ENCODE assay signal across 1 cellular context in the genomic region with DNA sequence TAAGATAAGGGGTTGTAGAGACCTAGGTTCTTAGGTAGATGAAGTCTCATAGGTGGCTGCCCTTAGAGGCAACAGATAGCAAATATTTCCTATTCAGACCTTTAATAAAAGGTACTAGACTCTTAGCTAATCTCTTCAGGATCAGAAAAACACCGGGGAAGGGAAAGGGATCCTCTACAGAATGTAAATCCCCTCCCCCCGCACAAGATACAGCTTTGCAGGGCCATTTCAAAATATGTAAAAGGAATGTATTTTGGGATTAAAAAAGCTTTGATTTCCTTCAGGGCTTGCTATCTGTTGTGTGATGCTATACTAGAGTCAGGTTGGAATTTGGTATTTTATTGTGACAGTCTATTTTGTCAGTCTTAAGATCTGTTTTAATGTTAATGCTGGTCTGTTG.
TF ChIP-seq lines count a peak whose summit lies in the region.

No MANE protein-coding gene starts in this region.

TF ChIP-seq in IMR-90, 13 proteins besides CTCF, POLR2A, EP300 and RAD21:
- no peak for TF ChIP-seq MAZ (IDR thresholded peaks at IDR 0.05; ENCODE audit: borderline replicate concordance, low read depth, low read length)
- TF ChIP-seq FOS (IDR thresholded peaks at IDR 0.05; ENCODE audit: low read depth, low read length) = no peak
- TF ChIP-seq CHD1 (IDR thresholded peaks at IDR 0.05; ENCODE audit: low read depth, low read length) = no peak
- no peak for TF ChIP-seq NFE2L2 (IDR thresholded peaks at IDR 0.05; ENCODE audit: low read depth, low read length)
- TF ChIP-seq CEBPB (IDR thresholded peaks at IDR 0.05; ENCODE audit: low read depth, low read length) = no peak
- TF ChIP-seq, protein P1, sequence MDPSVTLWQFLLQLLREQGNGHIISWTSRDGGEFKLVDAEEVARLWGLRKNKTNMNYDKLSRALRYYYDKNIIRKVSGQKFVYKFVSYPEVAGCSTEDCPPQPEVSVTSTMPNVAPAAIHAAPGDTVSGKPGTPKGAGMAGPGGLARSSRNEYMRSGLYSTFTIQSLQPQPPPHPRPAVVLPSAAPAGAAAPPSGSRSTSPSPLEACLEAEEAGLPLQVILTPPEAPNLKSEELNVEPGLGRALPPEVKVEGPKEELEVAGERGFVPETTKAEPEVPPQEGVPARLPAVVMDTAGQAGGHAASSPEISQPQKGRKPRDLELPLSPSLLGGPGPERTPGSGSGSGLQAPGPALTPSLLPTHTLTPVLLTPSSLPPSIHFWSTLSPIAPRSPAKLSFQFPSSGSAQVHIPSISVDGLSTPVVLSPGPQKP (IDR thresholded peaks at IDR 0.05; ENCODE audit: borderline replicate concordance, low read depth, low read length) = no peak
- no peak for TF ChIP-seq RCOR1 (IDR thresholded peaks at IDR 0.05; ENCODE audit: insufficient replicate concordance, low read length)
- no peak for TF ChIP-seq MAFK (IDR thresholded peaks at IDR 0.05; ENCODE audit: low read depth, low read length)
- TF ChIP-seq BHLHE40 (IDR thresholded peaks at IDR 0.05; ENCODE audit: low read depth, low read length) = no peak
TF ChIP-seq in IMR-90: peak in this region for 0.
